ENCODE assay signal across 11 cellular contexts in the genomic region with DNA sequence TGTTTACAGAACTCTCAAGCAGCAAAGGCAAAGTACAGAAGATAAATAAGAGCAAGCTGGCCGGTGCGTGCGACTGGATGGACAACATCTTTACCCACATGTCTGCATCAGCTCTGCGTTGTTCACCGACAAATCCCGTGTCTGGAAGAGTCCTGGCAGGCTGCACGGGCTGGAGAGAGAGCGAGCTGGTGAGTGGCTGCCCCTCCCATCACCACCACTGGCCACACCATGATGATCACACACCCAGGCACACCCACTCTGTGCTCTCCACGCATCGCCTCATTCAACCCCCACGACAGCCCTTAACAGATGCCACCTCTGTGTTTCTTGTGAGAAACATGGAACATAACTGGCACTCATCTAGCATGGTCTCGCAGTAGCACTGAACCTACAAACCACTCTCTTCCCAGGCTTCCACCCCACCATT. TPM values are rescaled to one million over a fixed set of nuclear protein-coding genes. Genes with fewer than 3 reads are reported as not detected.
DNase-seq lines count a peak whose midpoint lies in the region; ATAC-seq and TF ChIP-seq lines count a peak whose summit lies in the region.
"Had no signal": no experiment of that assay in that cellular context is flagged by ENCODE, and none has a peak within 500 bp of the region (broad histone marks: within the 10 kb centered on the region; RNA-seq: fewer than 3 reads in every experiment).

No MANE protein-coding gene starts in this region.

- peak; percentile 65 for ATAC-seq in left lobe of liver
- ATAC-seq in HG03095 (IDR thresholded peaks at IDR 0.05; ENCODE audit: unreplicated experiment), result no peak

- H3K4me1 Mint-ChIP-seq in type B pancreatic cell (ENCODE audit: unreplicated experiment), result peaks cover 27% of the 10 kb centered on the region

- CTCF ChIA-PET in mammary epithelial cell (lab: Charles Lee; ENCODE audit: low non-redundant PET), result no interaction called here

- WGBS in mammary epithelial cell (ENCODE audit: low coverage, missing lambda C conversion rate), result 91% methylated on average over 12 of the region's 12 CpGs

- no peaks in the 10 kb centered on the region for H3K27me3 Mint-ChIP-seq in type B pancreatic cell
- H3K27me3 Mint-ChIP-seq: activated CD4-positive, alpha-beta memory T cell treated with anti-CD3 and anti-CD28 coated beads, Interleukin-2, amount 10 ng/mL, durations not matched to agents 7 days and 5 days had no signal

- in situ Hi-C loops in T47D (cut with HindIII; ENCODE audit: low pct_unique_long_range_greater_than_20kb, low sequenced_read_pairs) (no loop called here), mammary epithelial cell (cut with MboI; ENCODE audit: low sequenced_read_pairs in 2 of 2) (no loop called here), astrocyte of the spinal cord (cut with HindIII; ENCODE audit: low sequenced_read_pairs) (no loop called here), GM13977 (cut with MboI; ENCODE audit: low pct_unique_long_range_greater_than_20kb, low sequenced_read_pairs, unreplicated experiment) (no loop called here)

- H3K36me3 Mint-ChIP-seq in type B pancreatic cell, result peaks cover 15% of the 10 kb centered on the region

- H2AFZ ChIP-seq in mammary epithelial cell (ENCODE audit: low read depth, low read length), result no peak overlapping the region

- H3K9me3 ChIP-seq in mammary epithelial cell (replicated peaks; ENCODE audit: insufficient read depth, low read length), result no peaks in the 10 kb centered on the region
- H3K9me3 ChIP-seq: breast epithelium had no signal

- no peak overlapping the region for H3K27ac ChIP-seq in mammary epithelial cell (ENCODE audit: insufficient read depth, low read depth, low read length)
- H3K27ac ChIP-seq: breast epithelium had no signal

- H3K4me3 Mint-ChIP-seq in type B pancreatic cell, result peak overlapping the region; percentile 37
- H3K4me3 Mint-ChIP-seq: activated CD4-positive, alpha-beta memory T cell treated with anti-CD3 and anti-CD28 coated beads, Interleukin-2, amount 10 ng/mL, durations not matched to agents 7 days and 5 days had no signal

- H3K4me1 ChIP-seq in mammary epithelial cell (ENCODE audit: insufficient read depth, low read length), result no peaks in the 10 kb centered on the region

- H3K27ac Mint-ChIP-seq in type B pancreatic cell, result no peak overlapping the region
- H3K27ac Mint-ChIP-seq: activated CD4-positive, alpha-beta memory T cell treated with anti-CD3 and anti-CD28 coated beads, Interleukin-2, amount 10 ng/mL, durations not matched to agents 7 days and 5 days had no signal

- H3K9me3 Mint-ChIP-seq in type B pancreatic cell, result no peaks in the 10 kb centered on the region
- H3K9me3 Mint-ChIP-seq: activated CD4-positive, alpha-beta memory T cell treated with anti-CD3 and anti-CD28 coated beads, Interleukin-2, amount 10 ng/mL, durations not matched to agents 7 days and 5 days had no signal

- H3K9ac ChIP-seq in mammary epithelial cell (ENCODE audit: insufficient read depth, low read length), result no peak overlapping the region

- H3K27me3 ChIP-seq in mammary epithelial cell (ENCODE audit: insufficient read depth, low read length), result no peaks in the 10 kb centered on the region
- H3K27me3 ChIP-seq: breast epithelium had no signal

- no peak overlapping the region for H3K4me3 ChIP-seq in mammary epithelial cell (replicated peaks in 1 of 3; ENCODE audit: insufficient read depth in 1 of 3, low read depth in 2 of 3, low read length in 3 of 3)
- no peak overlapping the region for H3K4me3 ChIP-seq in astrocyte of the spinal cord (ENCODE audit: low read depth, low read length)

- TF ChIP-seq CTCF in mammary epithelial cell (conservative IDR thresholded peaks at IDR 0.05 in 1 of 2, IDR thresholded peaks at IDR 0.05 in 1 of 2; ENCODE audit: extremely low read depth in 1 of 2, insufficient read depth in 1 of 2, low read depth in 1 of 2, low read length in 2 of 2) (no peak), astrocyte of the spinal cord (IDR thresholded peaks at IDR 0.05; ENCODE audit: low read depth, low read length) (no peak), type B pancreatic cell (conservative IDR thresholded peaks at IDR 0.05) (no peak), GM13977 (IDR thresholded peaks at IDR 0.05; ENCODE audit: extremely low read depth, insufficient read depth, missing control alignments) (no peak)

- intact Hi-C loops in mammary epithelial cell (cut with micrococcal nuclease), result no loop called here

- no TSS peak for BruUV-seq in mammary epithelial cell (replicated peaks; lab: Mats Ljungman, UMichigan)

- H3K4me2 ChIP-seq in mammary epithelial cell (ENCODE audit: insufficient read depth, low read depth, low read length), result no peak overlapping the region

- dilution Hi-C loops in mammary epithelial cell (cut with HindIII; ENCODE audit: low sequenced_read_pairs), result no loop called here

- peaks cover 31% of the 10 kb centered on the region for H4K20me1 ChIP-seq in mammary epithelial cell (ENCODE audit: insufficient read depth, low read length)

- H3K36me3 ChIP-seq in mammary epithelial cell (ENCODE audit: insufficient read depth, low read length), result peaks cover 2% of the 10 kb centered on the region
- H3K36me3 ChIP-seq: breast epithelium had no signal

- peaks cover 88% of the 10 kb centered on the region for H3K79me2 ChIP-seq in mammary epithelial cell (ENCODE audit: insufficient read depth, low read length)

- peak; percentile 56 to 78 for DNase-seq in T47D (ENCODE audit: low read depth in 1 of 2, low spot score in 1 of 2)
- no peak for DNase-seq in mammary epithelial cell
- DNase-seq in astrocyte of the spinal cord (ENCODE audit: low read depth, low spot score), result peak; percentile 49
- no peak for DNase-seq in left lobe of liver (ENCODE audit: low spot score)
- DNase-seq in type B pancreatic cell (ENCODE audit: extremely low spot score, unreplicated experiment), result no peak
- DNase-seq in activated naive CD4-positive, alpha-beta T cell (lab: John Stamatoyannopoulos, UW), result no peak
- no peak for DNase-seq in GM13977 (ENCODE audit: low spot score)
- DNase-seq: activated CD4-positive, alpha-beta memory T cell treated with anti-CD3 and anti-CD28 coated beads, Interleukin-2, amount 10 ng/mL, durations not matched to agents 7 days and 5 days; Calu3 had no signal

RNA-seq across cellular contexts. Expression of a gene that starts 59.2 kb away (rescaled TPM):
- 100 to 1,000 TPM in 1 of 2 donors, 10 to 100 TPM in 1; 97.4 to 224 TPM for total RNA-seq in mammary epithelial cell
- 48.1 TPM for polyA plus RNA-seq in mammary epithelial cell
- 113 TPM for polyA minus RNA-seq in mammary epithelial cell
- 50.7 TPM for total RNA-seq in left lobe of liver
- total RNA-seq in type B pancreatic cell (ENCODE audit: low replicate concordance), result 153 and 155 TPM in 2 replicates

Comparison
In these comparisons a context has a peak if more than half of its experiments do, and no peak if none do; other contexts are left out.
1. DNase-seq: peak in T47D (2 of 2) and astrocyte of the spinal cord (single experiment); none in mammary epithelial cell (single experiment), left lobe of liver (single experiment), type B pancreatic cell (single experiment), activated naive CD4-positive, alpha-beta T cell (0 of 4) and GM13977 (single experiment).